Comparison of ENCODE assay signal across 10 cellular contexts in genomic region chr17:27407916-27408846, GRCh38. TPM values are rescaled to one million over a fixed set of nuclear protein-coding genes. Genes with fewer than 3 reads are reported as not detected.
A peak's percentile ranks its signal among the peaks of the same experiment; 100 is the strongest.
DNase-seq lines count a peak whose midpoint lies in the region; TF ChIP-seq lines count a peak whose summit lies in the region.
"Had no signal": no experiment of that assay in that cellular context is flagged by ENCODE, and none has a peak within 500 bp of the region (broad histone marks: within the 10 kb centered on the region; RNA-seq: fewer than 3 reads in every experiment).

No MANE protein-coding gene starts in this region.

- no peak for TF ChIP-seq CTCF in progenitor cell of endocrine pancreas (IDR thresholded peaks at IDR 0.05; ENCODE audit: unreplicated experiment)

- peaks cover 4% of the 10 kb centered on the region for H3K27me3 Mint-ChIP-seq in progenitor cell of endocrine pancreas
- H3K27me3 Mint-ChIP-seq: activated naive CD4-positive, alpha-beta T cell treated with anti-CD3 and anti-CD28 coated beads, Interleukin-2, amount 50 U/mL, for 24 hours had no signal

- peak overlapping the region; percentile 51 for H3K27ac ChIP-seq in SJSA1

- peaks cover 29% of the 10 kb centered on the region for H3K4me1 ChIP-seq in SJSA1 (replicated peaks)

- no peak overlapping the region for H3K4me3 ChIP-seq in SJSA1
- H3K4me3 ChIP-seq in skeletal muscle cell (ENCODE audit: low read depth, low read length) = no peak overlapping the region

- no peaks in the 10 kb centered on the region for H3K9me3 ChIP-seq in SJSA1 (replicated peaks)

- H3K27me3 ChIP-seq in SJSA1 (replicated peaks) = no peaks in the 10 kb centered on the region

- H3K27ac Mint-ChIP-seq in progenitor cell of endocrine pancreas = no peak overlapping the region
- H3K27ac Mint-ChIP-seq: activated naive CD4-positive, alpha-beta T cell treated with anti-CD3 and anti-CD28 coated beads, Interleukin-2, amount 50 U/mL, for 24 hours had no signal

- no peaks in the 10 kb centered on the region for H3K36me3 Mint-ChIP-seq in progenitor cell of endocrine pancreas (ENCODE audit: insufficient read depth)
- H3K36me3 Mint-ChIP-seq: activated naive CD4-positive, alpha-beta T cell treated with anti-CD3 and anti-CD28 coated beads, Interleukin-2, amount 50 U/mL, for 24 hours had no signal

- no peak overlapping the region for H3K4me3 Mint-ChIP-seq in progenitor cell of endocrine pancreas (ENCODE audit: low read depth)
- H3K4me3 Mint-ChIP-seq: activated naive CD4-positive, alpha-beta T cell treated with anti-CD3 and anti-CD28 coated beads, Interleukin-2, amount 50 U/mL, for 24 hours had no signal

- H3K9me3 Mint-ChIP-seq in progenitor cell of endocrine pancreas (ENCODE audit: low read depth) = no peaks in the 10 kb centered on the region
- H3K9me3 Mint-ChIP-seq: activated naive CD4-positive, alpha-beta T cell treated with anti-CD3 and anti-CD28 coated beads, Interleukin-2, amount 50 U/mL, for 24 hours had no signal

- DNase-seq in GM03348 (ENCODE audit: low spot score) = peak; percentile 83
- peak; percentile 85 to 89 for DNase-seq in SJSA1 (ENCODE audit: low read depth in 1 of 2, low spot score in 2 of 2)
- DNase-seq in fibroblast of the conjunctiva (ENCODE audit: low read depth) = peak; percentile 49
- DNase-seq in skeletal muscle cell (ENCODE audit: low read depth) = peak; percentile 39
- no peak for DNase-seq in progenitor cell of endocrine pancreas (ENCODE audit: low spot score, unreplicated experiment)
- no peak for DNase-seq in OCI-M2 (lab: John Stamatoyannopoulos, UW; ENCODE audit: unreplicated experiment)
- no peak for DNase-seq in SHP77 treated with DMSO at 0.1 percent for 48 hours (lab: John Stamatoyannopoulos, UW)
- no peak for DNase-seq in DMS79 (lab: John Stamatoyannopoulos, UW)
- DNase-seq: NK-92 treated with Interleukin-12 subunit alpha and Interleukin-12 subunit beta, amount 100 ng/mL, for 24 hours had no signal

- H3K36me3 ChIP-seq in SJSA1 = no peaks in the 10 kb centered on the region

- H3K4me1 Mint-ChIP-seq in progenitor cell of endocrine pancreas (ENCODE audit: low read depth) = no peaks in the 10 kb centered on the region
- H3K4me1 Mint-ChIP-seq: activated naive CD4-positive, alpha-beta T cell treated with anti-CD3 and anti-CD28 coated beads, Interleukin-2, amount 50 U/mL, for 24 hours had no signal

RNA-seq across cellular contexts. Expression of gene KSR1, which starts 48.1 kb away (rescaled TPM):
- total RNA-seq in SJSA1 (2014; rRNA removed; shearing (Covaris generic)) = 5.9 and 7.7 TPM in 2 replicates
- total RNA-seq in progenitor cell of endocrine pancreas = 66.2 and 70.1 TPM in 2 replicates

Comparison
In these comparisons a context has a peak if more than half of its experiments do, and no peak if none do; other contexts are left out.
1. DNase-seq: peak in GM03348 (single experiment), SJSA1 (2 of 2), fibroblast of the conjunctiva (single experiment) and skeletal muscle cell (single experiment); none in progenitor cell of endocrine pancreas (single experiment), OCI-M2 (single experiment), SHP77 treated with DMSO at 0.1 percent for 48 hours (single experiment) and DMS79 (single experiment).